Comparison of ENCODE assay signal across 1 cellular context in genomic region chrX:65657659-65658058, GRCh38.
TF ChIP-seq lines count a peak whose summit lies in the region.

No MANE protein-coding gene starts in this region.

TF ChIP-seq in K562, 482 proteins besides CTCF, POLR2A, EP300 and RAD21:
- TF ChIP-seq MGA (IDR thresholded peaks at IDR 0.05) (no peak), ZNF57 (CRISPR knock-in tag; IDR thresholded peaks at IDR 0.05) (no peak), ZKSCAN1 (IDR thresholded peaks at IDR 0.05; ENCODE audit: low read depth, low read length) (peak; percentile 83), ZNF764 (CRISPR knock-in tag; IDR thresholded peaks at IDR 0.05; ENCODE audit: low read depth) (no peak)
